ENCODE assay signal across 2 cellular contexts in the genomic region with DNA sequence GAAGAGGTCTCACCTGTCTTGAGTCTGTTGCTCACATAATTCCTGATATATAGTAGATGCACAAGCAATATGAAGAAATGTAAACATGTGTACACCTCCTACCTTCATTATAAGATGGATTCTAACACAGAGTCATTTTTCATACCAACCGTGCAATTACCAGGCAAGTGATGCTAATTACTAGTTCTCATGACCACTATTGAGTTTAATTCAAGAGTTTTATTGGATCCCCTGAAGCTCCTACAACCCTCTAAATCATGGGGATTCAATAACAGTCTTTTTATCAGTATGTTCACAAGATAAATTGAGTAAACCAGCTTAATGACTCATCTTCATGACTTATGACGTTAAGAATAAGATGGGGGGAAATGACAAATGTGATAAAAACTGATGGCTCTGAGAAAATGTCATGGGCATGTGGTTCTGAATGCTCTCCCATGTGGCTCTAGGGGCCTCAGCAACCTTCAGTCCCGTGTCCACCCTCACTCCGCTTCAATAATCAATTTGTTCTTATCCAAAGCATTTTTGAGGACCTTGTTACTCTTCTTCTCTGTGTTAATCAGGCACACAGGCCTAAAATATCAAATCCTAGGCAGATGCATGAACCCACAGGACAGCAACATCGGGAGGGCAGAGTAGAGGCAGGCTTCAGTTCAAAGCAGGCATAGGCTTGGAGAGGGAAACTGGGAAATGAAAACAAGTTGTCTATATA.
TF ChIP-seq lines count a peak whose summit lies in the region.

No MANE protein-coding gene starts in this region.

TF ChIP-seq in HEK293, 187 proteins besides CTCF, POLR2A, EP300 and RAD21:
- TF ChIP-seq ZNF664 (tag by site-specific recombination; IDR thresholded peaks at IDR 0.05) (peak; percentile 84), SP7 (tag by site-specific recombination; IDR thresholded peaks at IDR 0.05) (peak; percentile 100), ZNF138 (tag by site-specific recombination; IDR thresholded peaks at IDR 0.05; ENCODE audit: borderline replicate concordance) (no peak), PRDM6 (tag by site-specific recombination; IDR thresholded peaks at IDR 0.05) (peak; percentile 59; the same call in 1 of the 2 replicates), REPIN1 (tag by site-specific recombination; IDR thresholded peaks at IDR 0.05; ENCODE audit: low read depth) (no peak), ZNF629 (tag by site-specific recombination; IDR thresholded peaks at IDR 0.05) (peak; percentile 55), YY2 (tag by site-specific recombination; IDR thresholded peaks at IDR 0.05) (peak; percentile 20; the same call in 1 of the 2 replicates), ZEB2 (tag by site-specific recombination; IDR thresholded peaks at IDR 0.05) (peak; percentile 64; the same call in 1 of the 2 replicates), FEZF1 (tag by site-specific recombination; IDR thresholded peaks at IDR 0.05) (peak; percentile 31; the same call in 1 of the 2 replicates), ZNF214 (tag by site-specific recombination; IDR thresholded peaks at IDR 0.05; ENCODE audit: borderline replicate concordance) (peak; percentile 96)
- TF ChIP-seq, protein P1, sequence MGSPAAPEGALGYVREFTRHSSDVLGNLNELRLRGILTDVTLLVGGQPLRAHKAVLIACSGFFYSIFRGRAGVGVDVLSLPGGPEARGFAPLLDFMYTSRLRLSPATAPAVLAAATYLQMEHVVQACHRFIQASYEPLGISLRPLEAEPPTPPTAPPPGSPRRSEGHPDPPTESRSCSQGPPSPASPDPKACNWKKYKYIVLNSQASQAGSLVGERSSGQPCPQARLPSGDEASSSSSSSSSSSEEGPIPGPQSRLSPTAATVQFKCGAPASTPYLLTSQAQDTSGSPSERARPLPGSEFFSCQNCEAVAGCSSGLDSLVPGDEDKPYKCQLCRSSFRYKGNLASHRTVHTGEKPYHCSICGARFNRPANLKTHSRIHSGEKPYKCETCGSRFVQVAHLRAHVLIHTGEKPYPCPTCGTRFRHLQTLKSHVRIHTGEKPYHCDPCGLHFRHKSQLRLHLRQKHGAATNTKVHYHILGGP (tag by site-specific recombination; IDR thresholded peaks at IDR 0.05) = no peak

TF ChIP-seq in K562, 482 proteins besides CTCF, POLR2A, EP300 and RAD21:
- TF ChIP-seq FOXP1 (CRISPR knock-in tag; IDR thresholded peaks at IDR 0.05) = no peak
- TF ChIP-seq ATF3 (IDR thresholded peaks at IDR 0.05) = peak; percentile 38; the same call in 1 of the 2 replicates
- TF ChIP-seq ATF3 (CRISPR knock-in tag; conservative IDR thresholded peaks at IDR 0.05) = no peak
